Comparison of ENCODE assay signal across 18 cellular contexts in genomic region chr1:170321113-170321512, GRCh38.
"Had no signal": no experiment of that assay in that cellular context is flagged by ENCODE, and none has a peak within 500 bp of the region (broad histone marks: within the 10 kb centered on the region; RNA-seq: fewer than 3 reads in every experiment).

No MANE protein-coding gene starts in this region.

- H3K9ac ChIP-seq: neural progenitor cell had no signal

- H3K27me3 Mint-ChIP-seq: activated CD8-positive, alpha-beta memory T cell treated with anti-CD3 and anti-CD28 coated beads, Interleukin-2, amount 10 ng/mL, durations not matched to agents 7 days and 5 days had no signal

- H3K9me3 Mint-ChIP-seq: activated naive CD4-positive, alpha-beta T cell treated with anti-CD3 and anti-CD28 coated beads, Interleukin-2, amount 50 U/mL, for 24 hours; activated T-cell treated with anti-CD3 and anti-CD28 coated beads, Interleukin-2, amount 50 U/mL, for 24 hours had no signal

- H3K27ac ChIP-seq: coronary artery, lower lobe of right lung, neural progenitor cell had no signal

- H3K27me3 ChIP-seq: neural progenitor cell had no signal

- H3K4me3 ChIP-seq: coronary artery, lower lobe of right lung, neural progenitor cell had no signal

- H3K4me1 Mint-ChIP-seq: activated CD8-positive, alpha-beta memory T cell treated with anti-CD3 and anti-CD28 coated beads, Interleukin-2, amount 10 ng/mL, durations not matched to agents 7 days and 5 days; activated naive CD4-positive, alpha-beta T cell treated with anti-CD3 and anti-CD28 coated beads, Interleukin-2, amount 50 U/mL, for 24 hours had no signal

- H2AFZ ChIP-seq: neural progenitor cell had no signal

- FAIRE-seq: endothelial cell of umbilical vein had no signal

- DNase-seq: activated CD4-positive, alpha-beta T cell treated with anti-CD3 and anti-CD28 coated beads for 1 hour; activated CD4-positive, alpha-beta T cell treated with anti-CD3 and anti-CD28 coated beads, Interleukin-2, amount 50 U/mL, for 48 hours; activated CD8-positive, alpha-beta memory T cell treated with anti-CD3 and anti-CD28 coated beads, Interleukin-2, amount 10 ng/mL, durations not matched to agents 7 days and 5 days; activated effector memory CD4-positive, alpha-beta T cell treated with Interleukin-2 at 50 U/mL for 16 hours; activated T-cell treated with anti-CD3 and anti-CD28 coated beads, Interleukin-2, amount 50 U/mL, for 24 hours; amygdala; effector CD4-positive, alpha-beta T cell; hypothalamus; left cardiac atrium; lower lobe of right lung; midbrain; posterior cingulate gyrus; stimulated activated naive CD4-positive, alpha-beta T cell treated with Interleukin-2 at 50 U/mL for 16 hours; trophoblast cell had no signal

- H3K4me3 Mint-ChIP-seq: activated CD8-positive, alpha-beta memory T cell treated with anti-CD3 and anti-CD28 coated beads, Interleukin-2, amount 10 ng/mL, durations not matched to agents 7 days and 5 days; activated naive CD4-positive, alpha-beta T cell treated with anti-CD3 and anti-CD28 coated beads, Interleukin-2, amount 50 U/mL, for 24 hours; activated T-cell treated with anti-CD3 and anti-CD28 coated beads, Interleukin-2, amount 50 U/mL, for 24 hours; neural progenitor cell had no signal

- H3K36me3 ChIP-seq: lower lobe of right lung, neural progenitor cell had no signal

- H3K9me3 ChIP-seq: lower lobe of right lung had no signal

- H3K36me3 Mint-ChIP-seq: activated CD8-positive, alpha-beta memory T cell treated with anti-CD3 and anti-CD28 coated beads, Interleukin-2, amount 10 ng/mL, durations not matched to agents 7 days and 5 days; activated naive CD4-positive, alpha-beta T cell treated with anti-CD3 and anti-CD28 coated beads, Interleukin-2, amount 50 U/mL, for 24 hours; neural progenitor cell had no signal

- H3K4me2 ChIP-seq: neural progenitor cell had no signal

- H3K27ac Mint-ChIP-seq: activated CD8-positive, alpha-beta memory T cell treated with anti-CD3 and anti-CD28 coated beads, Interleukin-2, amount 10 ng/mL, durations not matched to agents 7 days and 5 days; activated naive CD4-positive, alpha-beta T cell treated with anti-CD3 and anti-CD28 coated beads, Interleukin-2, amount 50 U/mL, for 24 hours; activated T-cell treated with anti-CD3 and anti-CD28 coated beads, Interleukin-2, amount 50 U/mL, for 24 hours; neural progenitor cell had no signal

- H3K4me1 ChIP-seq: lower lobe of right lung, neural progenitor cell had no signal
